ENCODE assay signal across 19 cellular contexts in genomic region chr14:34933301-34933700, GRCh38. TPM values are rescaled to one million over a fixed set of nuclear protein-coding genes. Genes with fewer than 3 reads are reported as not detected.
DNase-seq lines count a peak whose midpoint lies in the region; ATAC-seq, FAIRE-seq and TF ChIP-seq lines count a peak whose summit lies in the region.
"Had no signal": no experiment of that assay in that cellular context is flagged by ENCODE, and none has a peak within 500 bp of the region (broad histone marks: within the 10 kb centered on the region; RNA-seq: fewer than 3 reads in every experiment).

No MANE protein-coding gene starts in this region.

- no peaks in the 10 kb centered on the region for H3K27me3 Mint-ChIP-seq in activated CD4-positive, alpha-beta T cell treated with anti-CD3 and anti-CD28 coated beads for 36 hours
- H3K27me3 Mint-ChIP-seq in T-helper 17 cell, result no peaks in the 10 kb centered on the region

- H3K9me3 ChIP-seq in T-helper 17 cell (ENCODE audit: control insufficient read depth, low read length, poor library complexity, severe bottlenecking) (no peaks in the 10 kb centered on the region), esophagus muscularis mucosa (no peaks in the 10 kb centered on the region)
- H3K9me3 ChIP-seq: Peyer's patch had no signal

- 88% methylated on average over 2 of the region's 2 CpGs for WGBS in esophagus muscularis mucosa

- H3K4me1 ChIP-seq in esophagus muscularis mucosa, result no peaks in the 10 kb centered on the region
- H3K4me1 ChIP-seq: Peyer's patch had no signal

- no peaks in the 10 kb centered on the region for H3K9me3 Mint-ChIP-seq in activated CD4-positive, alpha-beta T cell treated with anti-CD3 and anti-CD28 coated beads for 36 hours (ENCODE audit: low read depth)
- H3K9me3 Mint-ChIP-seq: H9 had no signal

- no peak overlapping the region for H3K27ac ChIP-seq in esophagus muscularis mucosa (replicated peaks in 1 of 4)
- H3K27ac ChIP-seq: Peyer's patch had no signal

- peak; percentile 31 for FAIRE-seq in endometrium (lab: Jason Lieb, UNC)
- FAIRE-seq: GM12892 had no signal

- H3K36me3 Mint-ChIP-seq in activated CD4-positive, alpha-beta T cell treated with anti-CD3 and anti-CD28 coated beads for 36 hours (ENCODE audit: low read depth), result peaks cover 6% of the 10 kb centered on the region
- no peaks in the 10 kb centered on the region for H3K36me3 Mint-ChIP-seq in T-helper 17 cell (ENCODE audit: low read depth)

- no peak for TF ChIP-seq POLR2A in esophagus muscularis mucosa (IDR thresholded peaks at IDR 0.05; ENCODE audit: low read depth)

- H3K27me3 ChIP-seq in esophagus muscularis mucosa, result no peaks in the 10 kb centered on the region
- H3K27me3 ChIP-seq: Peyer's patch had no signal

- DNase-seq in activated CD4-positive, alpha-beta T cell treated with anti-CD3 and anti-CD28 coated beads for 36 hours, result no peak
- DNase-seq in activated CD4-positive, alpha-beta T cell treated with anti-CD3 and anti-CD28 coated beads, Interleukin-2, amount 50 U/mL, for 4 hours, result no peak
- DNase-seq in AG20443 (ENCODE audit: low spot score), result peak; percentile 17
- no peak for DNase-seq in T-helper 17 cell
- no peak for DNase-seq in iPS-NIHi7 (ENCODE audit: extremely low spot score)
- no peak for DNase-seq in esophagus muscularis mucosa (ENCODE audit: extremely low spot score)
- DNase-seq: 8988T, C1 segment of cervical spinal cord, Calu3, DMS79, H9, Kasumi-1, NCI-H1105 treated with DMSO at 0.1 percent for 48 hours, NCI-H1930, NCI-H510A, Peyer's patch had no signal

- no peak for TF ChIP-seq CTCF in esophagus muscularis mucosa (IDR thresholded peaks at IDR 0.05)

- no peak overlapping the region for H3K4me3 Mint-ChIP-seq in activated CD4-positive, alpha-beta T cell treated with anti-CD3 and anti-CD28 coated beads for 36 hours
- no peak overlapping the region for H3K4me3 Mint-ChIP-seq in T-helper 17 cell
- H3K4me3 Mint-ChIP-seq: H9 had no signal

- H3K4me1 Mint-ChIP-seq in activated CD4-positive, alpha-beta T cell treated with anti-CD3 and anti-CD28 coated beads for 36 hours, result peaks cover 51% of the 10 kb centered on the region
- H3K4me1 Mint-ChIP-seq in T-helper 17 cell, result peaks cover 18% of the 10 kb centered on the region
- H3K4me1 Mint-ChIP-seq: H9 had no signal

- ATAC-seq in activated CD4-positive, alpha-beta T cell treated with anti-CD3 and anti-CD28 coated beads for 36 hours, result no peak
- ATAC-seq in T-helper 17 cell (no peak), HG02870 (IDR thresholded peaks at IDR 0.05; ENCODE audit: unreplicated experiment) (no peak)

- no peak for TF ChIP-seq EP300 in esophagus muscularis mucosa (IDR thresholded peaks at IDR 0.05)

- CTCF ChIA-PET in activated CD4-positive, alpha-beta T cell treated with anti-CD3 and anti-CD28 coated beads for 36 hours (lab: Charles Lee), result interaction anchor here (1.1 kb wide), 1 partner anchor 15 kb away, joined by 3 read pairs; no protein-coding TSS in a partner anchor

- H3K27ac Mint-ChIP-seq in activated CD4-positive, alpha-beta T cell treated with anti-CD3 and anti-CD28 coated beads for 36 hours, result peak overlapping the region; percentile 84
- peak overlapping the region; percentile 74 for H3K27ac Mint-ChIP-seq in T-helper 17 cell
- H3K27ac Mint-ChIP-seq: H9 had no signal

- POLR2A ChIA-PET in activated CD4-positive, alpha-beta T cell treated with anti-CD3 and anti-CD28 coated beads for 36 hours (lab: Charles Lee), result no interaction called here

- H3K4me3 ChIP-seq in esophagus muscularis mucosa, result no peak overlapping the region
- H3K4me3 ChIP-seq: Peyer's patch had no signal

- intact Hi-C loops in activated CD4-positive, alpha-beta T cell treated with anti-CD3 and anti-CD28 coated beads for 36 hours (cut with DNase I, micrococcal nuclease), result loop anchor here (5.0 kb wide), 2 partner anchors 34 to 354 kb away; no protein-coding TSS in a partner anchor
- intact Hi-C loops in esophagus muscularis mucosa (cut with DNase I), result no loop called here

- no peaks in the 10 kb centered on the region for H3K36me3 ChIP-seq in esophagus muscularis mucosa
- H3K36me3 ChIP-seq: Peyer's patch had no signal

RNA-seq across cellular contexts. Expression of gene SRP54, which starts 49.5 kb away (rescaled TPM):
- total RNA-seq in activated CD4-positive, alpha-beta T cell treated with anti-CD3 and anti-CD28 coated beads for 36 hours, result 10 to 100 TPM; 81.1 to 88.4 TPM
- total RNA-seq in T-helper 17 cell, result 10 to 100 TPM; 35.0 to 37.9 TPM
- 10 to 100 TPM; 31.2 to 52.7 (median 39.3) TPM for total RNA-seq in esophagus muscularis mucosa

RNA-seq across cellular contexts. Expression of gene BAZ1A, which starts 58.1 kb away (rescaled TPM):
- 10 to 100 TPM; 53.9 to 75.2 TPM for total RNA-seq in activated CD4-positive, alpha-beta T cell treated with anti-CD3 and anti-CD28 coated beads for 36 hours
- total RNA-seq in T-helper 17 cell (10 to 100 TPM; 44.7 to 51.7 TPM), esophagus muscularis mucosa (10 to 100 TPM; 14.6 to 27.3 (median 24.5) TPM)
